ENCODE assay signal across 11 cellular contexts in genomic region chr20:35111141-35111888, GRCh38. TPM values are rescaled to one million over a fixed set of nuclear protein-coding genes. Genes with fewer than 3 reads are reported as not detected.
DNase-seq lines count a peak whose midpoint lies in the region; ATAC-seq and TF ChIP-seq lines count a peak whose summit lies in the region.
"Had no signal": no experiment of that assay in that cellular context is flagged by ENCODE, and none has a peak within 500 bp of the region (broad histone marks: within the 10 kb centered on the region; RNA-seq: fewer than 3 reads in every experiment).

No MANE protein-coding gene starts in this region.

- POLR2A ChIA-PET in PC-3 (lab: Charles Lee; ENCODE audit: unreplicated experiment) = no interaction called here

- H3K27me3 Mint-ChIP-seq in activated T-cell treated with anti-CD3 and anti-CD28 coated beads, Interleukin-2, amount 50 U/mL, for 72 hours (ENCODE audit: low read depth) = no peaks in the 10 kb centered on the region
- H3K27me3 Mint-ChIP-seq in endothelial cell (ENCODE audit: unreplicated experiment) = no peaks in the 10 kb centered on the region
- H3K27me3 Mint-ChIP-seq: B cell had no signal

- H3K4me1 Mint-ChIP-seq in activated T-cell treated with anti-CD3 and anti-CD28 coated beads, Interleukin-2, amount 50 U/mL, for 72 hours (ENCODE audit: low read depth) = peaks cover 14% of the 10 kb centered on the region
- peaks cover 14% of the 10 kb centered on the region for H3K4me1 Mint-ChIP-seq in endothelial cell (ENCODE audit: unreplicated experiment)
- H3K4me1 Mint-ChIP-seq: B cell had no signal

- H3K4me2 ChIP-seq in PC-3 (ENCODE audit: low read length) = no peak overlapping the region
- H3K4me2 ChIP-seq in osteoblast (ENCODE audit: insufficient read depth, low read length) = peak overlapping the region; percentile 25

- H3K36me3 Mint-ChIP-seq in activated T-cell treated with anti-CD3 and anti-CD28 coated beads, Interleukin-2, amount 50 U/mL, for 72 hours (ENCODE audit: insufficient read depth in 2 of 2) = peaks cover 2 to 4% of the 10 kb centered on the region in 2 donors
- H3K36me3 Mint-ChIP-seq in endothelial cell (ENCODE audit: low read depth, unreplicated experiment) = peaks cover 13% of the 10 kb centered on the region

- H3K4me3 ChIP-seq in PC-3 (ENCODE audit: low read length) (no peak overlapping the region), osteoblast (ENCODE audit: insufficient read depth, low read length) (no peak overlapping the region)

- intact Hi-C loops in PC-3 (cut with micrococcal nuclease) (no loop called here), posterior cingulate gyrus (cut with DNase I) (no loop called here)

- H3K79me2 ChIP-seq in PC-3 (ENCODE audit: low read length) (no peaks in the 10 kb centered on the region), osteoblast (ENCODE audit: insufficient read depth, low read length) (no peaks in the 10 kb centered on the region)

- no peaks in the 10 kb centered on the region for H3K36me3 ChIP-seq in PC-3 (ENCODE audit: low read depth, low read length)
- H3K36me3 ChIP-seq in osteoblast (ENCODE audit: insufficient read depth, low read length) = peaks cover 12% of the 10 kb centered on the region

- DNase-seq in activated T-cell treated with anti-CD3 and anti-CD28 coated beads, Interleukin-2, amount 50 U/mL, for 72 hours = no peak
- no peak for DNase-seq in activated T-cell treated with anti-CD3 and anti-CD28 coated beads, Interleukin-2, amount 50 U/mL, for 1 hour
- DNase-seq in PC-3 (peak; percentile 58), endothelial cell (ENCODE audit: low spot score) (no peak), osteoblast (ENCODE audit: insufficient read length, low spot score, missing footprints) (peak; percentile 90), germinal center (ENCODE audit: low spot score) (no peak), omental fat pad (ENCODE audit: low spot score) (no peak), posterior cingulate gyrus (no peak)
- DNase-seq: Kasumi-1, NCI-H510A had no signal

- no peaks in the 10 kb centered on the region for H3K9me3 Mint-ChIP-seq in activated T-cell treated with anti-CD3 and anti-CD28 coated beads, Interleukin-2, amount 50 U/mL, for 72 hours
- H3K9me3 Mint-ChIP-seq in endothelial cell (ENCODE audit: unreplicated experiment) = no peaks in the 10 kb centered on the region

- H4K20me1 ChIP-seq in PC-3 (ENCODE audit: low read length) (no peaks in the 10 kb centered on the region), osteoblast (ENCODE audit: insufficient read depth, low read length) (no peaks in the 10 kb centered on the region)

- H3K27ac Mint-ChIP-seq in activated T-cell treated with anti-CD3 and anti-CD28 coated beads, Interleukin-2, amount 50 U/mL, for 72 hours = peak overlapping the region; percentile 64
- peak overlapping the region; percentile 43 for H3K27ac Mint-ChIP-seq in endothelial cell (ENCODE audit: unreplicated experiment)
- H3K27ac Mint-ChIP-seq: B cell had no signal

- H2AFZ ChIP-seq in PC-3 (ENCODE audit: low read length) (no peak overlapping the region), osteoblast (ENCODE audit: low read length) (peak overlapping the region; percentile 75)

- H3K27me3 ChIP-seq in PC-3 (ENCODE audit: low read length) (no peaks in the 10 kb centered on the region), osteoblast (ENCODE audit: insufficient read depth, low read length) (no peaks in the 10 kb centered on the region)

- H3K9me3 ChIP-seq in PC-3 (ENCODE audit: low read length) = no peaks in the 10 kb centered on the region
- H3K9me3 ChIP-seq in osteoblast (ENCODE audit: low read depth, low read length) = no peaks in the 10 kb centered on the region

- ATAC-seq in activated T-cell treated with anti-CD3 and anti-CD28 coated beads, Interleukin-2, amount 50 U/mL, for 72 hours (replicated peaks in 1 of 2) = peak in 1 of 2 donors; percentile 67
- ATAC-seq in PC-3 (peak; percentile 72), omental fat pad (ENCODE audit: low FRiP score) (no peak)

- TF ChIP-seq CTCF in PC-3 (conservative IDR thresholded peaks at IDR 0.05; ENCODE audit: low read depth, low read length) (no peak), endothelial cell (IDR thresholded peaks at IDR 0.05; ENCODE audit: unreplicated experiment) (no peak), osteoblast (IDR thresholded peaks at IDR 0.05; ENCODE audit: extremely low read depth, low read depth, low read length) (no peak), omental fat pad (IDR thresholded peaks at IDR 0.05) (no peak)

- H3K9ac ChIP-seq in PC-3 (ENCODE audit: low read length) = no peak overlapping the region

- H3K9me2 ChIP-seq in PC-3 (replicated peaks; ENCODE audit: low read length) = no peaks in the 10 kb centered on the region

- peaks cover 16% of the 10 kb centered on the region for H3K4me1 ChIP-seq in PC-3 (ENCODE audit: insufficient read depth, low read length)
- H3K4me1 ChIP-seq in osteoblast (ENCODE audit: insufficient read depth, low read length) = peaks cover 28% of the 10 kb centered on the region

- BruUV-seq in PC-3 (replicated peaks; lab: Mats Ljungman, UMichigan) = no TSS peak

- CTCF ChIA-PET in PC-3 (lab: Charles Lee) = no interaction called here

- no peak overlapping the region for H3K4me3 Mint-ChIP-seq in activated T-cell treated with anti-CD3 and anti-CD28 coated beads, Interleukin-2, amount 50 U/mL, for 72 hours
- no peak overlapping the region for H3K4me3 Mint-ChIP-seq in endothelial cell (ENCODE audit: unreplicated experiment)
- H3K4me3 Mint-ChIP-seq: B cell had no signal

- peak overlapping the region; percentile 38 for H3K27ac ChIP-seq in PC-3 (ENCODE audit: low read length)
- H3K27ac ChIP-seq in osteoblast (ENCODE audit: low read depth, low read length) = peak overlapping the region; percentile 90

- peaks cover 5% of the 10 kb centered on the region for H3F3A ChIP-seq in PC-3 (ENCODE audit: low read length, unreplicated experiment)

RNA-seq across cellular contexts. Expression of gene TRPC4AP, which starts 18.7 kb away (rescaled TPM):
- total RNA-seq in activated T-cell treated with anti-CD3 and anti-CD28 coated beads, Interleukin-2, amount 50 U/mL, for 72 hours = 10 to 100 TPM; 72.8 to 78.6 TPM
- total RNA-seq in PC-3 (2014; rRNA removed) = 46.9 and 52.6 TPM in 2 replicates
- 109 TPM for total RNA-seq in endothelial cell (ENCODE audit: unreplicated experiment)
- total RNA-seq in osteoblast = 98.7 and 98.8 TPM in 2 replicates
- total RNA-seq in omental fat pad = 10 to 100 TPM; 59.3 to 87.0 (median 70.1) TPM

RNA-seq across cellular contexts. Expression of gene EDEM2, which starts 35.8 kb away (rescaled TPM):
- 10 to 100 TPM; 33.5 to 35.8 TPM for total RNA-seq in activated T-cell treated with anti-CD3 and anti-CD28 coated beads, Interleukin-2, amount 50 U/mL, for 72 hours
- total RNA-seq in PC-3 (2014; rRNA removed) = 22.2 and 28.5 TPM in 2 replicates
- total RNA-seq in endothelial cell (ENCODE audit: unreplicated experiment) = 43.5 TPM
- 32.2 and 41.8 TPM in 2 replicates for total RNA-seq in osteoblast
- 10 to 100 TPM; 21.1 to 37.4 (median 26.8) TPM for total RNA-seq in omental fat pad

Comparison
In these comparisons a context has a peak if more than half of its experiments do, and no peak if none do; other contexts are left out.
1. DNase-seq: peak in PC-3 (single experiment) and osteoblast (single experiment); none in activated T-cell treated with anti-CD3 and anti-CD28 coated beads, Interleukin-2, amount 50 U/mL, for 72 hours (0 of 2), activated T-cell treated with anti-CD3 and anti-CD28 coated beads, Interleukin-2, amount 50 U/mL, for 1 hour (single experiment), endothelial cell (single experiment), germinal center (single experiment), omental fat pad (single experiment) and posterior cingulate gyrus (0 of 10).